In the genomic region with DNA sequence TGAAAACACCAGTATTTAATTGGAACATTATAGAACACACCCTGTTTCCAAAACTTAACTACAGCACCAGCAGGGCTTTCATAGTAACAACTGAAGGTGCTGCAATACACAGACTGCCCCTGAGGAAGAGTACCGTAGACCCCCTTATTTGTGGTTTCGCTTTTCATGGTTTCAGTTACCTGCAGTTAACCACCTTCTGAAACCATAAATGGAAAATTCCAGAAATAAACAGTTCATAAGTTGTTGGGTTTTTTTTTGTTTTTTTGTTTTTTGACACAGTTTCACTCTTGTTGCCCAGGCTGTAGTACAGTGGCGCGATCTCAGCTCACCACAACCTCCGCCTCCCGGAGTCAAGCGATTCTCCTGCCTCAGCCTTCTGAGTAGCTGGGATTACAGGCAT, we compare ENCODE assay signal across 1 cellular context.
TF ChIP-seq lines count a peak whose summit lies in the region.

No MANE protein-coding gene starts in this region.

TF ChIP-seq in GM12878, 131 proteins besides CTCF, POLR2A, EP300 and RAD21 (continued from another document and continues in another):
- TF ChIP-seq, protein P1, sequence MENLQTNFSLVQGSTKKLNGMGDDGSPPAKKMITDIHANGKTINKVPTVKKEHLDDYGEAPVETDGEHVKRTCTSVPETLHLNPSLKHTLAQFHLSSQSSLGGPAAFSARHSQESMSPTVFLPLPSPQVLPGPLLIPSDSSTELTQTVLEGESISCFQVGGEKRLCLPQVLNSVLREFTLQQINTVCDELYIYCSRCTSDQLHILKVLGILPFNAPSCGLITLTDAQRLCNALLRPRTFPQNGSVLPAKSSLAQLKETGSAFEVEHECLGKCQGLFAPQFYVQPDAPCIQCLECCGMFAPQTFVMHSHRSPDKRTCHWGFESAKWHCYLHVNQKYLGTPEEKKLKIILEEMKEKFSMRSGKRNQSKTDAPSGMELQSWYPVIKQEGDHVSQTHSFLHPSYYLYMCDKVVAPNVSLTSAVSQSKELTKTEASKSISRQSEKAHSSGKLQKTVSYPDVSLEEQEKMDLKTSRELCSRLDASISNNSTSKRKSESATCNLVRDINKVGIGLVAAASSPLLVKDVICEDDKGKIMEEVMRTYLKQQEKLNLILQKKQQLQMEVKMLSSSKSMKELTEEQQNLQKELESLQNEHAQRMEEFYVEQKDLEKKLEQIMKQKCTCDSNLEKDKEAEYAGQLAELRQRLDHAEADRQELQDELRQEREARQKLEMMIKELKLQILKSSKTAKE (IDR thresholded peaks at IDR 0.05; ENCODE audit: low read depth, poor library complexity, severe bottlenecking), result peak; percentile 79
- TF ChIP-seq FOXM1 (IDR thresholded peaks at IDR 0.05; ENCODE audit: low read depth, low read length) (peak; percentile 86; the same call in 1 of the 2 replicates), MYB (IDR thresholded peaks at IDR 0.05; ENCODE audit: borderline replicate concordance, low read depth, low read length) (0 out of 2 replicates have a peak, but pooled peaks have one; percentile 61), RUNX3 (IDR thresholded peaks at IDR 0.05; ENCODE audit: low read length) (peak; percentile 98), RFX5 (IDR thresholded peaks at IDR 0.05; ENCODE audit: low read depth, low read length) (no peak), IRF4 (IDR thresholded peaks at IDR 0.05; ENCODE audit: low read depth, low read length) (peak; percentile 16; the same call in 1 of the 2 replicates), PAX5 (IDR thresholded peaks at IDR 0.05; ENCODE audit: borderline replicate concordance, low read depth, low read length) (peak; percentile 26; the same call in 1 of the 2 replicates), SIX5 (IDR thresholded peaks at IDR 0.05; ENCODE audit: low read depth, low read length, severe bottlenecking) (no peak), ZBED1 (IDR thresholded peaks at IDR 0.05; ENCODE audit: borderline replicate concordance) (peak; percentile 55; the same call in 1 of the 2 replicates), BCL11A (IDR thresholded peaks at IDR 0.05; ENCODE audit: low read depth, low read length) (peak; percentile 52; the same call in 1 of the 2 replicates), EED (IDR thresholded peaks at IDR 0.05; ENCODE audit: low read depth) (peak; percentile 90), PML (IDR thresholded peaks at IDR 0.05; ENCODE audit: low read length) (peak; percentile 67; the same call in 1 of the 2 replicates), PAX8 (IDR thresholded peaks at IDR 0.05) (no peak), SMARCA5 (IDR thresholded peaks at IDR 0.05) (no peak), ATF7 (IDR thresholded peaks at IDR 0.05; ENCODE audit: low read depth) (peak; percentile 65), IKZF1 (conservative IDR thresholded peaks at IDR 0.05) (peak; percentile 86), NBN (IDR thresholded peaks at IDR 0.05) (peak; percentile 87), NFIC (IDR thresholded peaks at IDR 0.05; ENCODE audit: low read depth, low read length) (peak; percentile 88), YY1 (IDR thresholded peaks at IDR 0.05; ENCODE audit: low read depth, low read length) (0 out of 2 replicates have a peak, but pooled peaks have one; percentile 11), EGR1 (IDR thresholded peaks at IDR 0.05; ENCODE audit: borderline replicate concordance in 1 of 2, low read depth in 2 of 2, low read length in 2 of 2) (no peak), ESRRA (IDR thresholded peaks at IDR 0.05; ENCODE audit: low read length) (no peak), IKZF2 (IDR thresholded peaks at IDR 0.05) (peak; percentile 94), ZNF384 (IDR thresholded peaks at IDR 0.05; ENCODE audit: borderline replicate concordance, low read depth, low read length) (peak; percentile 66; the same call in 1 of the 2 replicates), CBFB (IDR thresholded peaks at IDR 0.05; ENCODE audit: low read depth) (peak; percentile 86), CHD4 (IDR thresholded peaks at IDR 0.05) (no peak), SMC3 (IDR thresholded peaks at IDR 0.05; ENCODE audit: borderline replicate concordance, low read length) (no peak), ZNF24 (IDR thresholded peaks at IDR 0.05) (no peak), MEF2A (IDR thresholded peaks at IDR 0.05; ENCODE audit: insufficient read depth, low read depth, low read length) (peak; percentile 89), CEBPB (IDR thresholded peaks at IDR 0.05; ENCODE audit: borderline replicate concordance in 1 of 2, low read depth in 2 of 2, low read length in 2 of 2) (peak in 1 of 2 experiments; percentile 88; a peak in 1 of 4 replicates), BMI1 (IDR thresholded peaks at IDR 0.05; ENCODE audit: borderline replicate concordance) (peak; percentile 27; the same call in 1 of the 2 replicates), CREM (IDR thresholded peaks at IDR 0.05; ENCODE audit: low read depth) (peak; percentile 35; the same call in 1 of the 2 replicates), ZNF207 (IDR thresholded peaks at IDR 0.05; ENCODE audit: borderline replicate concordance) (no peak), JUND (IDR thresholded peaks at IDR 0.05; ENCODE audit: low read depth, low read length) (no peak), MTA3 (IDR thresholded peaks at IDR 0.05; ENCODE audit: borderline replicate concordance, low read length) (peak; percentile 90; the same call in 1 of the 2 replicates), ZZZ3 (IDR thresholded peaks at IDR 0.05; ENCODE audit: control insufficient read depth, insufficient read length, low read depth) (no peak), HDGF (IDR thresholded peaks at IDR 0.05) (peak; percentile 60; the same call in 1 of the 2 replicates), NFXL1 (IDR thresholded peaks at IDR 0.05; ENCODE audit: borderline replicate concordance) (no peak), RAD51 (IDR thresholded peaks at IDR 0.05) (peak; percentile 36; the same call in 1 of the 2 replicates), TCF7 (IDR thresholded peaks at IDR 0.05; ENCODE audit: borderline replicate concordance) (0 out of 2 replicates have a peak, but pooled peaks have one; percentile 26), POLR2AphosphoS5 (IDR thresholded peaks at IDR 0.05; ENCODE audit: low read length) (no peak)
- TF ChIP-seq, protein P2, sequence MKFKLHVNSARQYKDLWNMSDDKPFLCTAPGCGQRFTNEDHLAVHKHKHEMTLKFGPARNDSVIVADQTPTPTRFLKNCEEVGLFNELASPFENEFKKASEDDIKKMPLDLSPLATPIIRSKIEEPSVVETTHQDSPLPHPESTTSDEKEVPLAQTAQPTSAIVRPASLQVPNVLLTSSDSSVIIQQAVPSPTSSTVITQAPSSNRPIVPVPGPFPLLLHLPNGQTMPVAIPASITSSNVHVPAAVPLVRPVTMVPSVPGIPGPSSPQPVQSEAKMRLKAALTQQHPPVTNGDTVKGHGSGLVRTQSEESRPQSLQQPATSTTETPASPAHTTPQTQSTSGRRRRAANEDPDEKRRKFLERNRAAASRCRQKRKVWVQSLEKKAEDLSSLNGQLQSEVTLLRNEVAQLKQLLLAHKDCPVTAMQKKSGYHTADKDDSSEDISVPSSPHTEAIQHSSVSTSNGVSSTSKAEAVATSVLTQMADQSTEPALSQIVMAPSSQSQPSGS (IDR thresholded peaks at IDR 0.05; ENCODE audit: low read length), result peak; percentile 65; the same call in 1 of the 2 replicates
- TF ChIP-seq, protein P3, sequence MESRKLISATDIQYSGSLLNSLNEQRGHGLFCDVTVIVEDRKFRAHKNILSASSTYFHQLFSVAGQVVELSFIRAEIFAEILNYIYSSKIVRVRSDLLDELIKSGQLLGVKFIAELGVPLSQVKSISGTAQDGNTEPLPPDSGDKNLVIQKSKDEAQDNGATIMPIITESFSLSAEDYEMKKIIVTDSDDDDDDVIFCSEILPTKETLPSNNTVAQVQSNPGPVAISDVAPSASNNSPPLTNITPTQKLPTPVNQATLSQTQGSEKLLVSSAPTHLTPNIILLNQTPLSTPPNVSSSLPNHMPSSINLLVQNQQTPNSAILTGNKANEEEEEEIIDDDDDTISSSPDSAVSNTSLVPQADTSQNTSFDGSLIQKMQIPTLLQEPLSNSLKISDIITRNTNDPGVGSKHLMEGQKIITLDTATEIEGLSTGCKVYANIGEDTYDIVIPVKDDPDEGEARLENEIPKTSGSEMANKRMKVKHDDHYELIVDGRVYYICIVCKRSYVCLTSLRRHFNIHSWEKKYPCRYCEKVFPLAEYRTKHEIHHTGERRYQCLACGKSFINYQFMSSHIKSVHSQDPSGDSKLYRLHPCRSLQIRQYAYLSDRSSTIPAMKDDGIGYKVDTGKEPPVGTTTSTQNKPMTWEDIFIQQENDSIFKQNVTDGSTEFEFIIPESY (IDR thresholded peaks at IDR 0.05), result no peak
- TF ChIP-seq, protein P4, sequence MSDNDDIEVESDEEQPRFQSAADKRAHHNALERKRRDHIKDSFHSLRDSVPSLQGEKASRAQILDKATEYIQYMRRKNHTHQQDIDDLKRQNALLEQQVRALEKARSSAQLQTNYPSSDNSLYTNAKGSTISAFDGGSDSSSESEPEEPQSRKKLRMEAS (IDR thresholded peaks at IDR 0.05; ENCODE audit: low read depth, low read length), result no peak
- TF ChIP-seq, protein P5, sequence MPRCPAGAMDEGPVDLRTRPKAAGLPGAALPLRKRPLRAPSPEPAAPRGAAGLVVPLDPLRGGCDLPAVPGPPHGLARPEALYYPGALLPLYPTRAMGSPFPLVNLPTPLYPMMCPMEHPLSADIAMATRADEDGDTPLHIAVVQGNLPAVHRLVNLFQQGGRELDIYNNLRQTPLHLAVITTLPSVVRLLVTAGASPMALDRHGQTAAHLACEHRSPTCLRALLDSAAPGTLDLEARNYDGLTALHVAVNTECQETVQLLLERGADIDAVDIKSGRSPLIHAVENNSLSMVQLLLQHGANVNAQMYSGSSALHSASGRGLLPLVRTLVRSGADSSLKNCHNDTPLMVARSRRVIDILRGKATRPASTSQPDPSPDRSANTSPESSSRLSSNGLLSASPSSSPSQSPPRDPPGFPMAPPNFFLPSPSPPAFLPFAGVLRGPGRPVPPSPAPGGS (IDR thresholded peaks at IDR 0.05; ENCODE audit: borderline replicate concordance, insufficient read depth, low read depth, low read length, poor library complexity, severe bottlenecking), result no peak
- TF ChIP-seq, protein P6, sequence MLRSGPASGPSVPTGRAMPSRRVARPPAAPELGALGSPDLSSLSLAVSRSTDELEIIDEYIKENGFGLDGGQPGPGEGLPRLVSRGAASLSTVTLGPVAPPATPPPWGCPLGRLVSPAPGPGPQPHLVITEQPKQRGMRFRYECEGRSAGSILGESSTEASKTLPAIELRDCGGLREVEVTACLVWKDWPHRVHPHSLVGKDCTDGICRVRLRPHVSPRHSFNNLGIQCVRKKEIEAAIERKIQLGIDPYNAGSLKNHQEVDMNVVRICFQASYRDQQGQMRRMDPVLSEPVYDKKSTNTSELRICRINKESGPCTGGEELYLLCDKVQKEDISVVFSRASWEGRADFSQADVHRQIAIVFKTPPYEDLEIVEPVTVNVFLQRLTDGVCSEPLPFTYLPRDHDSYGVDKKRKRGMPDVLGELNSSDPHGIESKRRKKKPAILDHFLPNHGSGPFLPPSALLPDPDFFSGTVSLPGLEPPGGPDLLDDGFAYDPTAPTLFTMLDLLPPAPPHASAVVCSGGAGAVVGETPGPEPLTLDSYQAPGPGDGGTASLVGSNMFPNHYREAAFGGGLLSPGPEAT (IDR thresholded peaks at IDR 0.05; ENCODE audit: low read depth), result peak; percentile 90
- TF ChIP-seq, protein P7, sequence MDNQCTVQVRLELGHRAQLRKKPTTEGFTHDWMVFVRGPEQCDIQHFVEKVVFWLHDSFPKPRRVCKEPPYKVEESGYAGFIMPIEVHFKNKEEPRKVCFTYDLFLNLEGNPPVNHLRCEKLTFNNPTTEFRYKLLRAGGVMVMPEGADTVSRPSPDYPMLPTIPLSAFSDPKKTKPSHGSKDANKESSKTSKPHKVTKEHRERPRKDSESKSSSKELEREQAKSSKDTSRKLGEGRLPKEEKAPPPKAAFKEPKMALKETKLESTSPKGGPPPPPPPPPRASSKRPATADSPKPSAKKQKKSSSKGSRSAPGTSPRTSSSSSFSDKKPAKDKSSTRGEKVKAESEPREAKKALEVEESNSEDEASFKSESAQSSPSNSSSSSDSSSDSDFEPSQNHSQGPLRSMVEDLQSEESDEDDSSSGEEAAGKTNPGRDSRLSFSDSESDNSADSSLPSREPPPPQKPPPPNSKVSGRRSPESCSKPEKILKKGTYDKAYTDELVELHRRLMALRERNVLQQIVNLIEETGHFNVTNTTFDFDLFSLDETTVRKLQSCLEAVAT (IDR thresholded peaks at IDR 0.05), result peak; percentile 90
- TF ChIP-seq, protein P8, sequence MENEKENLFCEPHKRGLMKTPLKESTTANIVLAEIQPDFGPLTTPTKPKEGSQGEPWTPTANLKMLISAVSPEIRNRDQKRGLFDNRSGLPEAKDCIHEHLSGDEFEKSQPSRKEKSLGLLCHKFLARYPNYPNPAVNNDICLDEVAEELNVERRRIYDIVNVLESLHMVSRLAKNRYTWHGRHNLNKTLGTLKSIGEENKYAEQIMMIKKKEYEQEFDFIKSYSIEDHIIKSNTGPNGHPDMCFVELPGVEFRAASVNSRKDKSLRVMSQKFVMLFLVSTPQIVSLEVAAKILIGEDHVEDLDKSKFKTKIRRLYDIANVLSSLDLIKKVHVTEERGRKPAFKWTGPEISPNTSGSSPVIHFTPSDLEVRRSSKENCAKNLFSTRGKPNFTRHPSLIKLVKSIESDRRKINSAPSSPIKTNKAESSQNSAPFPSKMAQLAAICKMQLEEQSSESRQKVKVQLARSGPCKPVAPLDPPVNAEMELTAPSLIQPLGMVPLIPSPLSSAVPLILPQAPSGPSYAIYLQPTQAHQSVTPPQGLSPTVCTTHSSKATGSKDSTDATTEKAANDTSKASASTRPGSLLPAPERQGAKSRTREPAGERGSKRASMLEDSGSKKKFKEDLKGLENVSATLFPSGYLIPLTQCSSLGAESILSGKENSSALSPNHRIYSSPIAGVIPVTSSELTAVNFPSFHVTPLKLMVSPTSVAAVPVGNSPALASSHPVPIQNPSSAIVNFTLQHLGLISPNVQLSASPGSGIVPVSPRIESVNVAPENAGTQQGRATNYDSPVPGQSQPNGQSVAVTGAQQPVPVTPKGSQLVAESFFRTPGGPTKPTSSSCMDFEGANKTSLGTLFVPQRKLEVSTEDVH (IDR thresholded peaks at IDR 0.05; ENCODE audit: low read depth, partially characterized antibody), result peak; percentile 39
- TF ChIP-seq, protein P9, sequence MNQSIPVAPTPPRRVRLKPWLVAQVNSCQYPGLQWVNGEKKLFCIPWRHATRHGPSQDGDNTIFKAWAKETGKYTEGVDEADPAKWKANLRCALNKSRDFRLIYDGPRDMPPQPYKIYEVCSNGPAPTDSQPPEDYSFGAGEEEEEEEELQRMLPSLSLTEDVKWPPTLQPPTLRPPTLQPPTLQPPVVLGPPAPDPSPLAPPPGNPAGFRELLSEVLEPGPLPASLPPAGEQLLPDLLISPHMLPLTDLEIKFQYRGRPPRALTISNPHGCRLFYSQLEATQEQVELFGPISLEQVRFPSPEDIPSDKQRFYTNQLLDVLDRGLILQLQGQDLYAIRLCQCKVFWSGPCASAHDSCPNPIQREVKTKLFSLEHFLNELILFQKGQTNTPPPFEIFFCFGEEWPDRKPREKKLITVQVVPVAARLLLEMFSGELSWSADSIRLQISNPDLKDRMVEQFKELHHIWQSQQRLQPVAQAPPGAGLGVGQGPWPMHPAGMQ (IDR thresholded peaks at IDR 0.05; ENCODE audit: borderline replicate concordance), result no peak
- TF ChIP-seq, protein P10, sequence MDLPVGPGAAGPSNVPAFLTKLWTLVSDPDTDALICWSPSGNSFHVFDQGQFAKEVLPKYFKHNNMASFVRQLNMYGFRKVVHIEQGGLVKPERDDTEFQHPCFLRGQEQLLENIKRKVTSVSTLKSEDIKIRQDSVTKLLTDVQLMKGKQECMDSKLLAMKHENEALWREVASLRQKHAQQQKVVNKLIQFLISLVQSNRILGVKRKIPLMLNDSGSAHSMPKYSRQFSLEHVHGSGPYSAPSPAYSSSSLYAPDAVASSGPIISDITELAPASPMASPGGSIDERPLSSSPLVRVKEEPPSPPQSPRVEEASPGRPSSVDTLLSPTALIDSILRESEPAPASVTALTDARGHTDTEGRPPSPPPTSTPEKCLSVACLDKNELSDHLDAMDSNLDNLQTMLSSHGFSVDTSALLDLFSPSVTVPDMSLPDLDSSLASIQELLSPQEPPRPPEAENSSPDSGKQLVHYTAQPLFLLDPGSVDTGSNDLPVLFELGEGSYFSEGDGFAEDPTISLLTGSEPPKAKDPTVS (IDR thresholded peaks at IDR 0.05; ENCODE audit: low read depth, low read length), result peak; percentile 90
